In genomic region chr7:44573464-44574285, GRCh38 we compare ENCODE assay signal across 8 cellular contexts. TPM values are rescaled to one million over a fixed set of nuclear protein-coding genes. Genes with fewer than 3 reads are reported as not detected.
DNase-seq lines count a peak whose midpoint lies in the region; ATAC-seq and TF ChIP-seq lines count a peak whose summit lies in the region.

Gene DDX56, minus strand, starts transcription at chr7:44573908. Its CDS starts 13 bp downstream, at chr7:44573895.

- CTCF ChIA-PET in HEK293T (lab: Yijun Ruan, JAX): interaction anchor here (0.7 to 1.4 kb wide), 3 partner anchors 8 to 44 kb away, joined by 3 to 5 read pairs (median 5); no protein-coding TSS in a partner anchor

- peak; percentile 85 to 92 for TF ChIP-seq POLR2A in gastroesophageal sphincter (IDR thresholded peaks at IDR 0.05)

- no peak for TF ChIP-seq CTCF in gastroesophageal sphincter (IDR thresholded peaks at IDR 0.05)
- TF ChIP-seq CTCF in neutrophil (IDR thresholded peaks at IDR 0.05): peak; percentile 42

- H3K4me3 ChIP-seq in gastroesophageal sphincter (peak within 1 kb of the TSS; percentile 93 to 95), neutrophil (ENCODE audit: low read depth in 1 of 2, low read length in 1 of 2) (peak within 1 kb of the TSS; percentile 67 to 97)

- DNase-seq in GF-D8 (lab: John Stamatoyannopoulos, UW): peak; percentile 87
- DNase-seq in HEK293T (ENCODE audit: extremely low spot score): peak; percentile 95
- DNase-seq in MV-4-11 (lab: John Stamatoyannopoulos, UW): peak; percentile 95
- DNase-seq in SK-MEL-5 (ENCODE audit: low read depth, low spot score): peak; percentile 99
- DNase-seq in activated naive CD4-positive, alpha-beta T cell treated with Interleukin-2 at 50 U/mL for 16 hours: peak; percentile 95
- peak; percentile 62 to 96 (median 92) for DNase-seq in substantia nigra (lab: John Stamatoyannopoulos, UW)

- ATAC-seq in gastroesophageal sphincter: peak; percentile 99

- WGBS in gastroesophageal sphincter (ENCODE audit: low coverage in 1 of 2), 2 donors: 0% methylated on average over 3 to 4 of the region's 74 CpGs

- peak within 1 kb of the TSS; percentile 83 to 94 (median 90) for H3K27ac ChIP-seq in gastroesophageal sphincter
- H3K27ac ChIP-seq in neutrophil: peak within 1 kb of the TSS; percentile 91
- H3K27ac ChIP-seq in substantia nigra (ENCODE audit: low read depth, low read length, poor library complexity, severe bottlenecking): peak within 1 kb of the TSS; percentile 79

- TF ChIP-seq EP300 in gastroesophageal sphincter (IDR thresholded peaks at IDR 0.05): no peak

- peaks cover 0 to 37% (median 14%) of the 10 kb centered on the region in 3 donors for H3K4me1 ChIP-seq in gastroesophageal sphincter
- H3K4me1 ChIP-seq in neutrophil (ENCODE audit: control insufficient read depth in 1 of 2, insufficient read depth in 1 of 2, low read depth in 1 of 2, low read length in 1 of 2): peaks cover 21 to 22% of the 10 kb centered on the region in 2 experiments

- H3K9me3 ChIP-seq in gastroesophageal sphincter (no peaks in the 10 kb centered on the region), neutrophil (no peaks in the 10 kb centered on the region)

- no peaks in the 10 kb centered on the region for H3K27me3 ChIP-seq in gastroesophageal sphincter
- H3K27me3 ChIP-seq in neutrophil: no peaks in the 10 kb centered on the region

- H3K36me3 ChIP-seq in gastroesophageal sphincter: peaks cover 0 to 78% of the 10 kb centered on the region in 2 donors
- H3K36me3 ChIP-seq in neutrophil: peaks cover 61% of the 10 kb centered on the region

- POLR2A ChIA-PET in HEK293T (lab: Yijun Ruan, JAX): interaction anchor here (0.6 to 3.1 kb wide), 32 partner anchors 8 to 563 kb away, joined by 3 to 41 read pairs (median 3); partner anchors contain the start of genes H2AZ2, NPC1L1, NUDCD3 and OGDH

- in situ Hi-C loops in SK-MEL-5 (cut with HindIII; ENCODE audit: low pct_unique_long_range_greater_than_20kb, low sequenced_read_pairs): no loop called here

TF ChIP-seq in HEK293T, 16 proteins besides CTCF, POLR2A, EP300 and RAD21:
- no peak for TF ChIP-seq FOXM1 (IDR thresholded peaks at IDR 0.05; ENCODE audit: borderline replicate concordance)
- no peak for TF ChIP-seq CTBP1 (IDR thresholded peaks at IDR 0.05; ENCODE audit: borderline replicate concordance)
- TF ChIP-seq ELF4 (IDR thresholded peaks at IDR 0.05): peak; percentile 95
- TF ChIP-seq L3MBTL2 (conservative IDR thresholded peaks at IDR 0.05): peak; percentile 99
- TF ChIP-seq TARDBP (IDR thresholded peaks at IDR 0.05): no peak
- TF ChIP-seq HDGF (IDR thresholded peaks at IDR 0.05; ENCODE audit: borderline replicate concordance): no peak
- no peak for TF ChIP-seq BHLHE40 (IDR thresholded peaks at IDR 0.05; ENCODE audit: borderline replicate concordance)
- TF ChIP-seq ARNT (IDR thresholded peaks at IDR 0.05): no peak

RNA-seq across cellular contexts. Expression of gene DDX56, which starts in this region (rescaled TPM):
- 131 and 138 TPM in 2 replicates for total RNA-seq in SK-MEL-5 (2014; rRNA removed; shearing (Covaris generic))
- polyA plus RNA-seq in SK-MEL-5 (2015; cell fraction: cytosol; rRNA removed): 105 and 112 TPM in 2 replicates
- 199 and 263 TPM in 2 replicates for polyA plus RNA-seq in SK-MEL-5 (2015; cell fraction: nucleus; rRNA removed)
- total RNA-seq in gastroesophageal sphincter: 10 to 100 TPM; 34.2 to 46.4 (median 41.4) TPM

Comparison
In these comparisons a context has a peak if more than half of its experiments do, and no peak if none do; other contexts are left out.
1. Peak in every context shown above with its lines: DNase-seq, ATAC-seq, H3K4me3 ChIP-seq and H3K27ac ChIP-seq.